8 cellular contexts compared by ENCODE assay signal in genomic region chr5:72956324-72957140, GRCh38. TPM values are rescaled to one million over a fixed set of nuclear protein-coding genes. Genes with fewer than 3 reads are reported as not detected.
DNase-seq lines count a peak whose midpoint lies in the region; ATAC-seq and TF ChIP-seq lines count a peak whose summit lies in the region.

No MANE protein-coding gene starts in this region.

- H3K4me3 ChIP-seq in HUES48 (ENCODE audit: low read depth, low read length) (peak overlapping the region; percentile 94), ascending aorta (peak overlapping the region; percentile 83 to 95), right cardiac atrium (ENCODE audit: low read length) (peak overlapping the region; percentile 79), prostate gland (peak overlapping the region; percentile 80 to 88)

- intact Hi-C loops in ascending aorta (cut with DNase I): loop anchor here (5.0 kb wide), 2 partner anchors 66 to 109 kb away; no protein-coding TSS in a partner anchor
- intact Hi-C loops in right cardiac atrium (cut with DNase I): no loop called here
- intact Hi-C loops in prostate gland (cut with DNase I): loop anchor here (10.0 kb wide), 2 partner anchors 112 to 142 kb away; partner anchors contain the start of gene TNPO1

- under 1% methylated on average over 51 of the region's 51 CpGs for WGBS in right cardiac atrium
- 0% methylated on average over 27 of the region's 51 CpGs for WGBS in prostate gland

- peak; percentile 15 for TF ChIP-seq POLR2A in prostate gland (IDR thresholded peaks at IDR 0.05)

- peak; percentile 52 for ATAC-seq in GM21526 (IDR thresholded peaks at IDR 0.05; ENCODE audit: low FRiP score, unreplicated experiment)
- ATAC-seq in right cardiac atrium: peak in 1 of 2 donors; percentile 56

- H3K9ac ChIP-seq in HUES48 (ENCODE audit: low read depth, low read length): peak overlapping the region; percentile 61

- TF ChIP-seq CTCF in ascending aorta (IDR thresholded peaks at IDR 0.05) (no peak), prostate gland (IDR thresholded peaks at IDR 0.05) (no peak)

- no peaks in the 10 kb centered on the region for H3K9me3 ChIP-seq in HUES48 (ENCODE audit: control insufficient read depth, insufficient read depth, low read length)
- no peaks in the 10 kb centered on the region for H3K9me3 ChIP-seq in ascending aorta
- no peaks in the 10 kb centered on the region for H3K9me3 ChIP-seq in right cardiac atrium (ENCODE audit: control insufficient read depth, low read length)
- H3K9me3 ChIP-seq in prostate gland: no peaks in the 10 kb centered on the region

- H3K36me3 ChIP-seq in HUES48 (ENCODE audit: control insufficient read depth, insufficient read depth, low read length): no peaks in the 10 kb centered on the region
- no peaks in the 10 kb centered on the region for H3K36me3 ChIP-seq in ascending aorta
- no peaks in the 10 kb centered on the region for H3K36me3 ChIP-seq in prostate gland

- H3K27me3 ChIP-seq in HUES48 (ENCODE audit: control insufficient read depth, insufficient read depth, low read length): peaks cover 4% of the 10 kb centered on the region; the same call in 1 of the 2 replicates
- H3K27me3 ChIP-seq in ascending aorta: no peaks in the 10 kb centered on the region
- no peaks in the 10 kb centered on the region for H3K27me3 ChIP-seq in right cardiac atrium (ENCODE audit: control insufficient read depth, insufficient read depth)
- no peaks in the 10 kb centered on the region for H3K27me3 ChIP-seq in prostate gland (replicated peaks; ENCODE audit: insufficient read depth)

- DNase-seq in ELF-1 (ENCODE audit: low read depth, low spot score): peak; percentile 70
- peak; percentile 15 for DNase-seq in SHP77 treated with DMSO at 0.1 percent for 48 hours (lab: John Stamatoyannopoulos, UW)
- DNase-seq in ascending aorta (ENCODE audit: low spot score in 2 of 2): peak in 1 of 2 donors; percentile 72
- peak; percentile 56 to 85 (median 82) for DNase-seq in right cardiac atrium
- DNase-seq in prostate gland (ENCODE audit: low spot score): peak; percentile 37
- DNase-seq in epidermal melanocyte (ENCODE audit: insufficient read length, low spot score): no peak

- peaks cover 25% of the 10 kb centered on the region for H3K4me1 ChIP-seq in HUES48 (ENCODE audit: control insufficient read depth, insufficient read depth, low read length)
- peaks cover 0 to 22% of the 10 kb centered on the region in 2 donors for H3K4me1 ChIP-seq in ascending aorta
- H3K4me1 ChIP-seq in right cardiac atrium (ENCODE audit: control insufficient read depth, insufficient read depth, low read length): no peaks in the 10 kb centered on the region
- H3K4me1 ChIP-seq in prostate gland (replicated peaks): no peaks in the 10 kb centered on the region

- H3K27ac ChIP-seq in HUES48 (ENCODE audit: low read depth, low read length) (peak overlapping the region; percentile 80), ascending aorta (peak overlapping the region; percentile 97 to 98), right cardiac atrium (ENCODE audit: low read length) (peak overlapping the region; percentile 86), prostate gland (peak overlapping the region; percentile 95 to 97)

RNA-seq across cellular contexts. Expression of gene FCHO2, which starts 0.7 kb away (rescaled TPM):
- 10.7 TPM for total RNA-seq in ascending aorta
- total RNA-seq in right cardiac atrium: 10 to 100 TPM; 20.4 to 25.5 (median 23.5) TPM
- 7.1 TPM for polyA plus RNA-seq in right cardiac atrium
- total RNA-seq in prostate gland: 10 to 100 TPM; 18.8 to 24.6 TPM

Comparison
In these comparisons a context has a peak if more than half of its experiments do, and no peak if none do; other contexts are left out.
1. intact Hi-C loops: an anchor here in ascending aorta (5.0 kb wide) and prostate gland (10.0 kb wide); none called in right cardiac atrium.